17 cellular contexts compared by ENCODE assay signal in the genomic region with DNA sequence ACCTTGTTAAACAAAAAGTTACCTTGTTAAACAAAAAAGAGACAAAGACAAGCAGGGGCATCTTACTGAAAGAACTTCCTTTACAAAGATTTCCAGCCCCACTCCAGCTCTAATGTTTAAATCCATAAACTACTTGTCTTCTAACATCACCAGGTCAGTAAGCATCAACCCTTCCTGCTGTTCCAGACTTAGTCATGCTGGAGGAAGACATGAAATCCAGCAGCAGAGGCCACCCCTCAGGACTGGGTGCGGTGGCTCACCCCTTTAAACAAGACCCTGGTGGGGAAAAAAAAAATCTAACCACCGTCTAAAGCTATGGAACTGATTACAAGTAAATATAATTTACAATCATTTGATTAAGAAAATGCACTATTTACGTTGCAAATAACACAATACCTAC. TPM values are rescaled to one million over a fixed set of nuclear protein-coding genes. Genes with fewer than 3 reads are reported as not detected.
DNase-seq lines count a peak whose midpoint lies in the region; ATAC-seq and TF ChIP-seq lines count a peak whose summit lies in the region.
"Had no signal": no experiment of that assay in that cellular context is flagged by ENCODE, and none has a peak within 500 bp of the region (broad histone marks: within the 10 kb centered on the region; RNA-seq: fewer than 3 reads in every experiment).

No MANE protein-coding gene starts in this region.

- no peak overlapping the region for H3K4me3 ChIP-seq in BLaER1 treated with 17β-estradiol and CSF1 and Interleukin-3, amounts not matched to agents 10 nM and 100 nM
- H3K4me3 ChIP-seq in Loucy (ENCODE audit: low read length, poor library complexity, severe bottlenecking) (no peak overlapping the region), parathyroid adenoma (ENCODE audit: low read depth, low read length) (no peak overlapping the region)
- H3K4me3 ChIP-seq: BLaER1, cardiac muscle cell had no signal

- H2AFZ ChIP-seq in Loucy (ENCODE audit: low read length) (no peak overlapping the region), parathyroid adenoma (no peak overlapping the region)

- H3K9me3 Mint-ChIP-seq in endothelial cell (ENCODE audit: unreplicated experiment) = no peaks in the 10 kb centered on the region
- H3K9me3 Mint-ChIP-seq: WTC11 had no signal

- H3K27me3 ChIP-seq in BLaER1 treated with 17β-estradiol and CSF1 and Interleukin-3, amounts not matched to agents 10 nM and 100 nM = no peaks in the 10 kb centered on the region
- H3K27me3 ChIP-seq in Loucy (ENCODE audit: insufficient read depth, low read length, poor library complexity, severe bottlenecking) (no peaks in the 10 kb centered on the region), parathyroid adenoma (ENCODE audit: control insufficient read depth, insufficient read depth, low read length) (no peaks in the 10 kb centered on the region)
- H3K27me3 ChIP-seq: BLaER1, cardiac muscle cell, foreskin keratinocyte had no signal

- no peaks in the 10 kb centered on the region for H3K9me2 ChIP-seq in Loucy (replicated peaks; ENCODE audit: low read depth, low read length)

- H3K4me1 Mint-ChIP-seq in endothelial cell (ENCODE audit: unreplicated experiment) = peaks cover 46% of the 10 kb centered on the region
- H3K4me1 Mint-ChIP-seq: WTC11 had no signal

- no peak overlapping the region for H3K4me3 Mint-ChIP-seq in endothelial cell (ENCODE audit: unreplicated experiment)
- H3K4me3 Mint-ChIP-seq: WTC11 had no signal

- TF ChIP-seq CTCF in Loucy (conservative IDR thresholded peaks at IDR 0.05; ENCODE audit: low read length) (no peak), endothelial cell (IDR thresholded peaks at IDR 0.05; ENCODE audit: unreplicated experiment) (no peak), parathyroid adenoma (IDR thresholded peaks at IDR 0.05) (no peak)

- H3K79me2 ChIP-seq in Loucy (ENCODE audit: insufficient read depth, low read length) (peaks cover 67% of the 10 kb centered on the region), parathyroid adenoma (no peaks in the 10 kb centered on the region)

- H3K4me1 ChIP-seq in BLaER1 treated with 17β-estradiol and CSF1 and Interleukin-3, amounts not matched to agents 10 nM and 100 nM = peaks cover 54 to 91% (median 78%) of the 10 kb centered on the region in 10 experiments
- peaks cover 51% of the 10 kb centered on the region for H3K4me1 ChIP-seq in Loucy (ENCODE audit: insufficient read depth, low read length, poor library complexity, severe bottlenecking)
- peaks cover 3% of the 10 kb centered on the region for H3K4me1 ChIP-seq in parathyroid adenoma
- H3K4me1 ChIP-seq: foreskin keratinocyte had no signal

- ATAC-seq in HG02610 (IDR thresholded peaks at IDR 0.05; ENCODE audit: unreplicated experiment) = no peak
- ATAC-seq: foreskin keratinocyte, WTC11 had no signal

- H3K27ac ChIP-seq in BLaER1 treated with 17β-estradiol and CSF1 and Interleukin-3, amounts not matched to agents 10 nM and 100 nM = peak overlapping the region in 10 of 11 experiments; percentile 8 to 99 (median 91); a peak in 18 of 22 replicates
- peak overlapping the region; percentile 32 for H3K27ac ChIP-seq in parathyroid adenoma
- H3K27ac ChIP-seq: BLaER1, cardiac muscle cell, foreskin keratinocyte had no signal

- H3K27ac Mint-ChIP-seq in endothelial cell (ENCODE audit: unreplicated experiment) = peak overlapping the region; percentile 92
- H3K27ac Mint-ChIP-seq: WTC11 had no signal

- peaks cover 18% of the 10 kb centered on the region; the same call in 1 of the 2 replicates for H3F3A ChIP-seq in Loucy (ENCODE audit: low read depth)

- peaks cover 6% of the 10 kb centered on the region for H3K27me3 Mint-ChIP-seq in endothelial cell (ENCODE audit: unreplicated experiment)

- peaks cover 17% of the 10 kb centered on the region for H3K36me3 Mint-ChIP-seq in endothelial cell (ENCODE audit: low read depth, unreplicated experiment)

- H3K9ac ChIP-seq in BLaER1 treated with 17β-estradiol and CSF1 and Interleukin-3, amounts not matched to agents 10 nM and 100 nM = peak overlapping the region in 7 of 11 experiments; percentile 49 to 85 (median 58); a peak in 14 of 22 replicates
- H3K9ac ChIP-seq in Loucy (ENCODE audit: low read depth, low read length, poor library complexity, severe bottlenecking) = no peak overlapping the region
- no peak overlapping the region for H3K9ac ChIP-seq in parathyroid adenoma
- H3K9ac ChIP-seq: BLaER1 had no signal

- H3K36me3 ChIP-seq in BLaER1 treated with 17β-estradiol and CSF1 and Interleukin-3, amounts not matched to agents 10 nM and 100 nM = peaks cover 51 to 70% (median 62%) of the 10 kb centered on the region in 11 experiments
- H3K36me3 ChIP-seq in Loucy (ENCODE audit: insufficient read depth, low read length) = peaks cover 38% of the 10 kb centered on the region
- H3K36me3 ChIP-seq in parathyroid adenoma (ENCODE audit: control insufficient read depth, insufficient read depth, low read length) = no peaks in the 10 kb centered on the region

- peaks cover 0 to 35% (median 0%) of the 10 kb centered on the region in 11 experiments; a peak in 4 of 22 replicates for H4K20me1 ChIP-seq in BLaER1 treated with 17β-estradiol and CSF1 and Interleukin-3, amounts not matched to agents 10 nM and 100 nM
- peaks cover 34% of the 10 kb centered on the region for H4K20me1 ChIP-seq in Loucy (ENCODE audit: insufficient read depth, low read length, poor library complexity, severe bottlenecking)

- H3K9me3 ChIP-seq in BLaER1 treated with 17β-estradiol and CSF1 and Interleukin-3, amounts not matched to agents 10 nM and 100 nM (replicated peaks in 1 of 11) = no peaks in the 10 kb centered on the region
- no peaks in the 10 kb centered on the region for H3K9me3 ChIP-seq in Loucy (ENCODE audit: insufficient read depth, low read depth, low read length)
- H3K9me3 ChIP-seq in parathyroid adenoma (ENCODE audit: control insufficient read depth, low read length) = no peaks in the 10 kb centered on the region
- H3K9me3 ChIP-seq: BLaER1 had no signal

- peak overlapping the region in 8 of 11 experiments; percentile 1 to 84 (median 66); a peak in 11 of 22 replicates for H3K4me2 ChIP-seq in BLaER1 treated with 17β-estradiol and CSF1 and Interleukin-3, amounts not matched to agents 10 nM and 100 nM
- H3K4me2 ChIP-seq in Loucy (ENCODE audit: low read depth, low read length, poor library complexity, severe bottlenecking) = peak overlapping the region; percentile 26
- H3K4me2 ChIP-seq in parathyroid adenoma (ENCODE audit: low read length) = no peak overlapping the region
- H3K4me2 ChIP-seq: BLaER1 had no signal

- DNase-seq in endothelial cell (ENCODE audit: low spot score) (no peak), AML-193 (lab: John Stamatoyannopoulos, UW) (no peak), NCI-H2081 treated with DMSO at 0.1 percent for 48 hours (lab: John Stamatoyannopoulos, UW) (no peak), mesenteric fat pad (ENCODE audit: low spot score) (no peak)
- DNase-seq: foreskin keratinocyte; kidney glomerular epithelial cell; NCI-H1105; NCI-H510A; RPMI8226; stimulated activated CD4-positive, alpha-beta T cell treated with anti-CD3 and anti-CD28 coated beads, Interleukin-12 subunit alpha, Interleukin-12 subunit beta, amount 100 ng/mL, for 4 hours had no signal

RNA-seq across cellular contexts. Expression of a gene that starts 9.1 kb away (rescaled TPM):
- total RNA-seq in endothelial cell (ENCODE audit: unreplicated experiment) (28.4 TPM), mesenteric fat pad (15.5 TPM)

RNA-seq across cellular contexts. Expression of a gene that starts 19.4 kb away (rescaled TPM):
- total RNA-seq in endothelial cell (ENCODE audit: unreplicated experiment) (not detected), mesenteric fat pad (not detected)
- total RNA-seq: cardiac muscle cell, foreskin keratinocyte, WTC11 had no signal

RNA-seq across cellular contexts. Expression of a gene that starts 30.6 kb away (rescaled TPM):
- total RNA-seq in endothelial cell (ENCODE audit: unreplicated experiment) (not detected), mesenteric fat pad (not detected)
- total RNA-seq: cardiac muscle cell, foreskin keratinocyte, WTC11 had no signal

Comparison
In these comparisons a context has a peak if more than half of its experiments do, and no peak if none do; other contexts are left out.
1. H3K9ac ChIP-seq: peak in BLaER1 treated with 17β-estradiol and CSF1 and Interleukin-3, amounts not matched to agents 10 nM and 100 nM (7 of 11); none in Loucy (single experiment) and parathyroid adenoma (single experiment).